ENCODE assay signal across 8 cellular contexts in genomic region chr2:105329561-105330495, GRCh38. TPM values are rescaled to one million over a fixed set of nuclear protein-coding genes. Genes with fewer than 3 reads are reported as not detected.
DNase-seq lines count a peak whose midpoint lies in the region; ATAC-seq and TF ChIP-seq lines count a peak whose summit lies in the region.

TSS of gene TGFBRAP1 (minus strand) at chr2:105329735. CDS start at chr2:105308301, 21,434 bp downstream.

- peaks cover 14% of the 10 kb centered on the region for H3K4me1 ChIP-seq in colonic mucosa
- H3K4me1 ChIP-seq in liver (ENCODE audit: control insufficient read depth in 4 of 4, insufficient read depth in 4 of 4, low read length in 3 of 4) = peaks cover 7 to 26% (median 15%) of the 10 kb centered on the region in 4 donors

- no peak for TF ChIP-seq RAD21 in liver (IDR thresholded peaks at IDR 0.05)

- ATAC-seq in HG02642 (IDR thresholded peaks at IDR 0.05; ENCODE audit: poor library complexity, unreplicated experiment) = peak; percentile 86

- intact Hi-C loops in colonic mucosa (cut with DNase I) = no loop called here

- no peaks in the 10 kb centered on the region for H3K9me3 ChIP-seq in colonic mucosa
- H3K9me3 ChIP-seq in liver (ENCODE audit: control insufficient read depth in 4 of 4, low read length in 3 of 4) = no peaks in the 10 kb centered on the region

- peak; percentile 51 to 64 for DNase-seq in NCI-H2081 (lab: John Stamatoyannopoulos, UW)
- no peak for DNase-seq in NCI-H2081 treated with DMSO at 0.1 percent for 48 hours (lab: John Stamatoyannopoulos, UW)
- peak; percentile 19 for DNase-seq in NCI-H128 (lab: John Stamatoyannopoulos, UW; ENCODE audit: unreplicated experiment)
- peak; percentile 43 to 52 for DNase-seq in activated CD4-positive, alpha-beta T cell treated with anti-CD3 and anti-CD28 coated beads for 4 hours
- peak; percentile 48 for DNase-seq in colonic mucosa
- peak; percentile 28 for DNase-seq in stimulated activated CD4-positive, alpha-beta T cell treated with anti-CD3 and anti-CD28 coated beads, Interleukin-2, amount 100 ng/mL, for 4 hours (ENCODE audit: low read depth)

- peak within 1 kb of the TSS; percentile 71 for H3K27ac ChIP-seq in colonic mucosa
- H3K27ac ChIP-seq in liver (ENCODE audit: low read depth in 1 of 2, low read length in 2 of 2) = peak within 1 kb of the TSS; percentile 82 to 85

- WGBS in liver = 2% methylated on average over 101 of the region's 101 CpGs

- H3K4me3 ChIP-seq in colonic mucosa = peak within 1 kb of the TSS; percentile 55
- peak within 1 kb of the TSS; percentile 80 to 93 (median 88) for H3K4me3 ChIP-seq in liver (ENCODE audit: low read depth in 1 of 3, low read length in 3 of 3)

- no peaks in the 10 kb centered on the region for H3K27me3 ChIP-seq in colonic mucosa
- H3K27me3 ChIP-seq in liver (ENCODE audit: control insufficient read depth in 4 of 4, insufficient read depth in 4 of 4, low read length in 3 of 4) = no peaks in the 10 kb centered on the region

- H3K9ac ChIP-seq in colonic mucosa (ENCODE audit: low read depth in 2 of 2, low read length in 2 of 2) = peak within 1 kb of the TSS; percentile 79 to 84
- H3K9ac ChIP-seq in liver (ENCODE audit: low read depth in 1 of 2, low read length in 2 of 2) = peak within 1 kb of the TSS; percentile 77 to 80

- TF ChIP-seq CTCF in colonic mucosa (IDR thresholded peaks at IDR 0.05) (no peak), liver (IDR thresholded peaks at IDR 0.05; ENCODE audit: low read depth, low read length, missing input control) (no peak)

- H3K36me3 ChIP-seq in colonic mucosa (no peaks in the 10 kb centered on the region), liver (ENCODE audit: control insufficient read depth in 4 of 4, insufficient read depth in 3 of 4, low read depth in 1 of 4, low read length in 3 of 4) (no peaks in the 10 kb centered on the region)

TF ChIP-seq in liver, 16 proteins besides CTCF, POLR2A, EP300 and RAD21:
- no peak for TF ChIP-seq FOXA1 (IDR thresholded peaks at IDR 0.05)
- no peak for TF ChIP-seq HNF4A (conservative IDR thresholded peaks at IDR 0.05)
- no peak for TF ChIP-seq ATF3 (IDR thresholded peaks at IDR 0.05)
- no peak for TF ChIP-seq MAX (IDR thresholded peaks at IDR 0.05)
- TF ChIP-seq YY1 (IDR thresholded peaks at IDR 0.05) = no peak
- TF ChIP-seq REST (IDR thresholded peaks at IDR 0.05) = no peak
- TF ChIP-seq EGR1 (IDR thresholded peaks at IDR 0.05; ENCODE audit: low read depth in 2 of 2) = no peak
- no peak for TF ChIP-seq RXRA (IDR thresholded peaks at IDR 0.05)
- TF ChIP-seq HNF4G (IDR thresholded peaks at IDR 0.05) = no peak
- no peak for TF ChIP-seq GABPA (IDR thresholded peaks at IDR 0.05 in 1 of 2, conservative IDR thresholded peaks at IDR 0.05 in 1 of 2)
- TF ChIP-seq NR2F2 (IDR thresholded peaks at IDR 0.05) = no peak
- TF ChIP-seq FOXA2 (IDR thresholded peaks at IDR 0.05) = no peak
- TF ChIP-seq SP1 (IDR thresholded peaks at IDR 0.05) = no peak
- TF ChIP-seq JUND (IDR thresholded peaks at IDR 0.05) = no peak
- TF ChIP-seq ZBTB33 (IDR thresholded peaks at IDR 0.05) = no peak

RNA-seq across cellular contexts. Expression of gene TGFBRAP1, which starts in this region (rescaled TPM):
- total RNA-seq in colonic mucosa (10 to 100 TPM; 14.2 to 19.8 TPM), liver (10 to 100 TPM in 1 of 2 donors, 1 to 10 TPM in 1; 9.8 to 10.4 TPM)
- polyA plus RNA-seq in liver = 1 to 10 TPM; 1.8 to 3.7 TPM
